19 cellular contexts compared by ENCODE assay signal in genomic region chr14:79407572-79407971, GRCh38.
DNase-seq lines count a peak whose midpoint lies in the region; ATAC-seq, FAIRE-seq and TF ChIP-seq lines count a peak whose summit lies in the region.
"Had no signal": no experiment of that assay in that cellular context is flagged by ENCODE, and none has a peak within 500 bp of the region (broad histone marks: within the 10 kb centered on the region; RNA-seq: fewer than 3 reads in every experiment).

No MANE protein-coding gene starts in this region.

- DNase-seq in EH (ENCODE audit: low read depth) = peak; percentile 66
- DNase-seq in M059J (ENCODE audit: low read depth) = peak; percentile 70
- DNase-seq in bronchial epithelial cell (ENCODE audit: low read depth) = peak; percentile 6
- DNase-seq in kidney tubule cell (ENCODE audit: low spot score) = peak; percentile 17
- no peak for DNase-seq in GM03348 (ENCODE audit: low spot score)
- no peak for DNase-seq in left cardiac atrium
- DNase-seq in hippocampal formation (lab: John Stamatoyannopoulos, UW) = no peak
- DNase-seq in dorsolateral prefrontal cortex = no peak
- DNase-seq: 8988T; AML-193; Calu3; CD4-positive, CD25-positive, alpha-beta regulatory T cell; DMS 273 treated with DMSO at 0.1 percent for 48 hours; GDM1; HCEC 1CT; HFFc6 had no signal

- H3K27me3 ChIP-seq in bronchial epithelial cell (ENCODE audit: control insufficient read depth, insufficient read depth, low read length) (no peaks in the 10 kb centered on the region), dorsolateral prefrontal cortex (no peaks in the 10 kb centered on the region)
- H3K27me3 ChIP-seq: BLaER1 had no signal

- H3K4me3 ChIP-seq in bronchial epithelial cell (ENCODE audit: low read depth, low read length) = no peak overlapping the region
- no peak overlapping the region for H3K4me3 ChIP-seq in dorsolateral prefrontal cortex
- H3K4me3 ChIP-seq: BLaER1 had no signal

- TF ChIP-seq CTCF in bronchial epithelial cell (IDR thresholded peaks at IDR 0.05; ENCODE audit: insufficient read depth, low read length, severe bottlenecking) (no peak), dorsolateral prefrontal cortex (IDR thresholded peaks at IDR 0.05 in 54 of 56, conservative IDR thresholded peaks at IDR 0.05 in 2 of 56; ENCODE audit: low read depth in 1 of 56, partially characterized antibody in 56 of 56) (no peak)

- H3K27ac ChIP-seq in dorsolateral prefrontal cortex = no peak overlapping the region
- H3K27ac ChIP-seq: BLaER1 had no signal

- FAIRE-seq in bronchial epithelial cell (lab: Jason Lieb, UNC) = no peak
- FAIRE-seq: GM19239, HepG2 had no signal

- H3K36me3 ChIP-seq in bronchial epithelial cell (ENCODE audit: control insufficient read depth, insufficient read depth, low read length) = no peaks in the 10 kb centered on the region
- H3K36me3 ChIP-seq: BLaER1 had no signal

- intact Hi-C loops in left cardiac atrium (cut with DNase I) (no loop called here), dorsolateral prefrontal cortex (cut with DNase I) (no loop called here)

- ATAC-seq in left cardiac atrium = no peak
- ATAC-seq: HepG2 had no signal

Comparison
In these comparisons a context has a peak if more than half of its experiments do, and no peak if none do; other contexts are left out.
1. DNase-seq: peak in EH (single experiment), M059J (single experiment), bronchial epithelial cell (single experiment) and kidney tubule cell (single experiment); none in GM03348 (single experiment), left cardiac atrium (single experiment), hippocampal formation (0 of 2) and dorsolateral prefrontal cortex (0 of 10).